ENCODE assay signal across 22 cellular contexts in genomic region chr16:77277141-77277540, GRCh38.
"Had no signal": no experiment of that assay in that cellular context is flagged by ENCODE, and none has a peak within 500 bp of the region (broad histone marks: within the 10 kb centered on the region; RNA-seq: fewer than 3 reads in every experiment).

No MANE protein-coding gene starts in this region.

- H3K27ac ChIP-seq: brain microvascular endothelial cell, cardiac muscle cell had no signal

- H3K4me3 ChIP-seq: cardiac muscle cell had no signal

- DNase-seq: activated CD4-positive, alpha-beta memory T cell treated with anti-CD3 and anti-CD28 coated beads, Interleukin-2, amount 10 ng/mL, durations not matched to agents 7 days and 5 days; activated CD4-positive, alpha-beta T cell treated with anti-CD3 and anti-CD28 coated beads for 48 hours; activated CD4-positive, CD25-positive, alpha-beta regulatory T cell treated with anti-CD3 and anti-CD28 coated beads, Interleukin-2, amount 50 U/mL, for 72 hours; activated gamma-delta T cell; activated naive CD4-positive, alpha-beta T cell treated with anti-CD3 and anti-CD28 coated beads for 36 hours; activated T-cell treated with anti-CD3 and anti-CD28 coated beads for 4 hours; activated T-cell treated with anti-CD3 and anti-CD28 coated beads, Interleukin-2, amount 50 U/mL, for 48 hours; brain microvascular endothelial cell; KG1; NCI-H1105; NCI-H1436; NCI-H1694 treated with DMSO at 0.1 percent for 48 hours; NCI-H2029 treated with DMSO at 0.1 percent for 48 hours; NCI-H345; NCI-H510A; NCI-H526 treated with DMSO at 0.1 percent for 48 hours; SIG-M5; T-helper 17 cell; T-helper 9 cell had no signal

- H3K36me3 ChIP-seq: brain microvascular endothelial cell, cardiac muscle cell had no signal

- H3K27me3 ChIP-seq: brain microvascular endothelial cell, cardiac muscle cell had no signal

- ATAC-seq: activated T-helper 17 cell treated with anti-CD3 and anti-CD28 coated beads, Interleukin-2, amount 50 U/mL, for 72 hours; T-helper 17 cell; WTC11 had no signal
